Comparison of ENCODE assay signal across 8 cellular contexts in genomic region chr19:40750285-40751064, GRCh38. TPM values are rescaled to one million over a fixed set of nuclear protein-coding genes. Genes with fewer than 3 reads are reported as not detected.
DNase-seq lines count a peak whose midpoint lies in the region; ATAC-seq, FAIRE-seq and TF ChIP-seq lines count a peak whose summit lies in the region.

A gene with protein sequence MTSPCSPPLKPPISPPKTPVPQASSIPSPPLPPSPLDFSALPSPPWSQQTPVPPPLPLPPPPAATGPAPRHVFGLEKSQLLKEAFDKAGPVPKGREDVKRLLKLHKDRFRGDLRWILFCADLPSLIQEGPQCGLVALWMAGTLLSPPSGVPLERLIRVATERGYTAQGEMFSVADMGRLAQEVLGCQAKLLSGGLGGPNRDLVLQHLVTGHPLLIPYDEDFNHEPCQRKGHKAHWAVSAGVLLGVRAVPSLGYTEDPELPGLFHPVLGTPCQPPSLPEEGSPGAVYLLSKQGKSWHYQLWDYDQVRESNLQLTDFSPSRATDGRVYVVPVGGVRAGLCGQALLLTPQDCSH (minus strand): TSS chr19:40750477. CDS start chr19:40749803, 674 bp downstream.

- H3K4me1 ChIP-seq in prostate gland (replicated peaks): peaks cover 9% of the 10 kb centered on the region

- intact Hi-C loops in left ventricle myocardium superior (cut with micrococcal nuclease) (no loop called here), prostate gland (cut with DNase I) (loop anchor here (1.0 to 2.0 kb wide), 2 partner anchors 30 to 60 kb away; partner anchors contain the start of gene NUMBL)

- peak; percentile 88 for ATAC-seq in HG02885 (IDR thresholded peaks at IDR 0.05; ENCODE audit: poor library complexity, unreplicated experiment)
- ATAC-seq in T-helper 17 cell: peak; percentile 91
- peak; percentile 96 for ATAC-seq in left ventricle myocardium superior

- TF ChIP-seq CTCF in prostate gland (IDR thresholded peaks at IDR 0.05): peak in 1 of 4 experiments; percentile 37

- 0% methylated on average over 52 of the region's 52 CpGs for WGBS in prostate gland

- no peaks in the 10 kb centered on the region for H3K27me3 Mint-ChIP-seq in T-helper 17 cell

- H3K4me3 ChIP-seq in prostate gland: peak within 1 kb of the TSS; percentile 71 to 80

- H3K36me3 ChIP-seq in prostate gland: no peaks in the 10 kb centered on the region

- H3K27me3 ChIP-seq in prostate gland (replicated peaks; ENCODE audit: insufficient read depth): no peaks in the 10 kb centered on the region

- peaks cover 41% of the 10 kb centered on the region for H3K4me1 Mint-ChIP-seq in T-helper 17 cell

- peak within 1 kb of the TSS; percentile 99 for H3K27ac Mint-ChIP-seq in T-helper 17 cell

- H3K27ac ChIP-seq in angular gyrus (ENCODE audit: low read depth, low read length): peak within 1 kb of the TSS; percentile 96
- H3K27ac ChIP-seq in prostate gland: peak within 1 kb of the TSS; percentile 94 to 98

- no peak for FAIRE-seq in urothelium cell line (lab: Jason Lieb, UNC)

- TF ChIP-seq POLR2A in GM15510 (IDR thresholded peaks at IDR 0.05; ENCODE audit: borderline replicate concordance, extremely low read depth, insufficient read length) (peak; percentile 63), prostate gland (IDR thresholded peaks at IDR 0.05) (peak; percentile 90)

- H3K9me3 ChIP-seq in T-helper 17 cell (ENCODE audit: control insufficient read depth, low read length, poor library complexity, severe bottlenecking) (no peaks in the 10 kb centered on the region), prostate gland (no peaks in the 10 kb centered on the region)

- peak; percentile 99 for DNase-seq in NCI-H1694 treated with DMSO at 0.1 percent for 48 hours (lab: John Stamatoyannopoulos, UW)
- DNase-seq in T-helper 17 cell: peak; percentile 94 to 99 (median 96)
- peak; percentile 99 for DNase-seq in left ventricle myocardium superior
- DNase-seq in prostate gland (ENCODE audit: low spot score): peak; percentile 100
- DNase-seq in urothelium cell line (ENCODE audit: low spot score): peak; percentile 99

- H3K36me3 Mint-ChIP-seq in T-helper 17 cell (ENCODE audit: low read depth): peaks cover 4% of the 10 kb centered on the region

- peak within 1 kb of the TSS; percentile 99 for H3K4me3 Mint-ChIP-seq in T-helper 17 cell

RNA-seq across cellular contexts. Expression of the gene that starts here (rescaled TPM):
- total RNA-seq in T-helper 17 cell (1 to 10 TPM; 6.7 to 7.8 TPM), left ventricle myocardium superior (6.7 TPM), prostate gland (10 to 100 TPM in 1 of 2 donors, 1 to 10 TPM in 1; 4.4 to 25.2 TPM)

Comparison
In these comparisons a context has a peak if more than half of its experiments do, and no peak if none do; other contexts are left out.
1. Peak in every context shown above with its lines: DNase-seq, ATAC-seq, H3K4me3 ChIP-seq and H3K27ac ChIP-seq.